ENCODE assay signal across 10 cellular contexts in the genomic region with DNA sequence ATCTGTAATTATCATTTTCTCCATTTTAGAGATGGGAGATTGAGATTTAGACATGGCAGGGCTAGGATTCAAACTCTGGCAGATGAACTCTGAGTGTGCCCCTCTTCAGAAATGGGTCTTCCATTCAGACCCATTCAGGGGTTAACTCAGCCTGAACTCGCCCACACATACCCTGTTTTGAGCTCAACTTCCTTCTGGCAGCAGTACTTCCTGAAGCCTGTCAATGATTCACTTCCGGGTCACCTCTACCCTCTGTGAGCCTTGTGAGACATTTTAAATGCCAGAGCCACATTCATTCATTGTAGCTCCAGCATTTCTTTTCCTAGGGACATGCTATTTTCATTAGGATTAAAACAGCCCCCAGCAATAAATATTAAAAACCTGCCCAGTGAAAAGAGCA.
DNase-seq lines count a peak whose midpoint lies in the region; ATAC-seq and TF ChIP-seq lines count a peak whose summit lies in the region.
"Had no signal": no experiment of that assay in that cellular context is flagged by ENCODE, and none has a peak within 500 bp of the region (broad histone marks: within the 10 kb centered on the region; RNA-seq: fewer than 3 reads in every experiment).

No MANE protein-coding gene starts in this region.

- H3K4me3 ChIP-seq in cardiac fibroblast (replicated peaks in 1 of 2; ENCODE audit: low read depth in 2 of 2, low read length in 2 of 2) (no peak overlapping the region), right atrium auricular region (no peak overlapping the region)

- TF ChIP-seq CTCF in natural killer cell (IDR thresholded peaks at IDR 0.05): no peak
- no peak for TF ChIP-seq CTCF in cardiac fibroblast (IDR thresholded peaks at IDR 0.05; ENCODE audit: low read depth, low read length)
- no peak for TF ChIP-seq CTCF in right atrium auricular region (IDR thresholded peaks at IDR 0.05)

- H3K4me1 ChIP-seq in right atrium auricular region: no peaks in the 10 kb centered on the region

- peak overlapping the region; percentile 96 to 99 for H3K27ac Mint-ChIP-seq in natural killer cell treated with Interleukin-12 subunit alpha and Interleukin-12 subunit beta and Interleukin-15 and Interleukin-18, amount 100 ng/mL, for 72 hours
- no peak overlapping the region for H3K27ac Mint-ChIP-seq in natural killer cell

- H3K36me3 Mint-ChIP-seq in natural killer cell treated with Interleukin-12 subunit alpha and Interleukin-12 subunit beta and Interleukin-15 and Interleukin-18, amount 100 ng/mL, for 72 hours: peaks cover 26% of the 10 kb centered on the region
- H3K36me3 Mint-ChIP-seq in natural killer cell: no peaks in the 10 kb centered on the region

- DNase-seq in natural killer cell treated with Interleukin-12 subunit alpha and Interleukin-12 subunit beta and Interleukin-15 and Interleukin-18, amount 100 ng/mL, for 72 hours (ENCODE audit: low spot score): no peak
- DNase-seq in natural killer cell (no peak), MV-4-11 (lab: John Stamatoyannopoulos, UW) (peak; percentile 41), cardiac fibroblast (ENCODE audit: low read depth in 2 of 2) (peak; percentile 47 to 74), putamen (ENCODE audit: low spot score) (no peak), right atrium auricular region (ENCODE audit: low spot score) (no peak)
- peak; percentile 29 for DNase-seq in stimulated activated naive CD8-positive, alpha-beta T cell treated with anti-CD3 and anti-CD28 coated beads, Interleukin-15, Interleukin-2, amounts not matched to agents 100 U/mL and 50 U/mL, for 24 hours
- DNase-seq in NK-92 treated with Interleukin-12 subunit alpha and Interleukin-12 subunit beta, amount 100 ng/mL, for 24 hours (lab: John Stamatoyannopoulos, UW): no peak
- DNase-seq: glutamatergic neuron, NCI-H146 had no signal

- H3K9me3 ChIP-seq in right atrium auricular region: no peaks in the 10 kb centered on the region

- H3K9me3 Mint-ChIP-seq in natural killer cell treated with Interleukin-12 subunit alpha and Interleukin-12 subunit beta and Interleukin-15 and Interleukin-18, amount 100 ng/mL, for 72 hours: peaks cover 12% of the 10 kb centered on the region
- peaks cover 0 to 2% of the 10 kb centered on the region in 2 donors for H3K9me3 Mint-ChIP-seq in natural killer cell

- H3K27me3 ChIP-seq in right atrium auricular region: no peaks in the 10 kb centered on the region

- peak overlapping the region; percentile 81 for H3K4me3 Mint-ChIP-seq in natural killer cell treated with Interleukin-12 subunit alpha and Interleukin-12 subunit beta and Interleukin-15 and Interleukin-18, amount 100 ng/mL, for 72 hours
- H3K4me3 Mint-ChIP-seq in natural killer cell: no peak overlapping the region

- peaks cover 0 to 6% of the 10 kb centered on the region in 2 donors for H3K27me3 Mint-ChIP-seq in natural killer cell treated with Interleukin-12 subunit alpha and Interleukin-12 subunit beta and Interleukin-15 and Interleukin-18, amount 100 ng/mL, for 72 hours
- peaks cover 0 to 9% of the 10 kb centered on the region in 2 donors for H3K27me3 Mint-ChIP-seq in natural killer cell (ENCODE audit: low read depth in 2 of 2)

- H3K4me1 Mint-ChIP-seq in natural killer cell treated with Interleukin-12 subunit alpha and Interleukin-12 subunit beta and Interleukin-15 and Interleukin-18, amount 100 ng/mL, for 72 hours (ENCODE audit: low read depth in 2 of 2): peaks cover 31 to 44% of the 10 kb centered on the region in 2 donors
- peaks cover 6 to 16% of the 10 kb centered on the region in 2 donors for H3K4me1 Mint-ChIP-seq in natural killer cell

- intact Hi-C loops in natural killer cell (cut with micrococcal nuclease): no loop called here

- no peaks in the 10 kb centered on the region for H3K36me3 ChIP-seq in right atrium auricular region

- H3K27ac ChIP-seq in right atrium auricular region: no peak overlapping the region

- ATAC-seq in natural killer cell treated with Interleukin-12 subunit alpha and Interleukin-12 subunit beta and Interleukin-15 and Interleukin-18, amount 100 ng/mL, for 72 hours: no peak
- no peak for ATAC-seq in natural killer cell
- no peak for ATAC-seq in stimulated activated naive CD8-positive, alpha-beta T cell treated with anti-CD3 and anti-CD28 coated beads, Interleukin-15, Interleukin-2, amounts not matched to agents 100 U/mL and 50 U/mL, for 24 hours

Comparison
In these comparisons a context has a peak if more than half of its experiments do, and no peak if none do; other contexts are left out.
1. H3K27ac Mint-ChIP-seq: peak in natural killer cell treated with Interleukin-12 subunit alpha and Interleukin-12 subunit beta and Interleukin-15 and Interleukin-18, amount 100 ng/mL, for 72 hours (2 of 2); none in natural killer cell (0 of 2).
2. DNase-seq: peak in MV-4-11 (single experiment), cardiac fibroblast (2 of 2) and stimulated activated naive CD8-positive, alpha-beta T cell treated with anti-CD3 and anti-CD28 coated beads, Interleukin-15, Interleukin-2, amounts not matched to agents 100 U/mL and 50 U/mL, for 24 hours (single experiment); none in natural killer cell treated with Interleukin-12 subunit alpha and Interleukin-12 subunit beta and Interleukin-15 and Interleukin-18, amount 100 ng/mL, for 72 hours (single experiment), natural killer cell (single experiment), NK-92 treated with Interleukin-12 subunit alpha and Interleukin-12 subunit beta, amount 100 ng/mL, for 24 hours (single experiment), putamen (single experiment) and right atrium auricular region (single experiment).